16 cellular contexts compared by ENCODE assay signal in genomic region chr6:119137194-119138072, GRCh38. TPM values are rescaled to one million over a fixed set of nuclear protein-coding genes. Genes with fewer than 3 reads are reported as not detected.
DNase-seq lines count a peak whose midpoint lies in the region; FAIRE-seq and TF ChIP-seq lines count a peak whose summit lies in the region.
"Had no signal": no experiment of that assay in that cellular context is flagged by ENCODE, and none has a peak within 500 bp of the region (broad histone marks: within the 10 kb centered on the region; RNA-seq: fewer than 3 reads in every experiment).

No MANE protein-coding gene starts in this region.

- H3K27me3 Mint-ChIP-seq in type B pancreatic cell: no peaks in the 10 kb centered on the region

- H3K27ac Mint-ChIP-seq in type B pancreatic cell: no peak overlapping the region

- no peaks in the 10 kb centered on the region for H3K27me3 ChIP-seq in PC-9 (ENCODE audit: insufficient read depth, low read depth)
- no peaks in the 10 kb centered on the region for H3K27me3 ChIP-seq in transverse colon
- H3K27me3 ChIP-seq: heart left ventricle had no signal

- peak; percentile 39 for DNase-seq in NCI-H748 (lab: John Stamatoyannopoulos, UW; ENCODE audit: unreplicated experiment)
- DNase-seq in NCI-H748 treated with DMSO at 0.1 percent for 48 hours (lab: John Stamatoyannopoulos, UW): no peak
- DNase-seq in PC-9: peak in 1 of 2 experiments; percentile 77
- peak; percentile 43 for DNase-seq in fibroblast of peridontal ligament (ENCODE audit: extremely low read depth)
- DNase-seq in stromal cell of bone marrow (ENCODE audit: low read depth): peak; percentile 67
- DNase-seq in HTR-8/SVneo (ENCODE audit: insufficient read length, low spot score): no peak
- no peak for DNase-seq in type B pancreatic cell (ENCODE audit: extremely low spot score, unreplicated experiment)
- no peak for DNase-seq in transverse colon
- DNase-seq: activated CD4-positive, alpha-beta T cell treated with anti-CD3 and anti-CD28 coated beads, Interleukin-2, amount 50 U/mL, for 48 hours; cortex of kidney; heart left ventricle; NCI-H1092 treated with DMSO at 0.1 percent for 48 hours; NCI-H526 treated with DMSO at 0.1 percent for 48 hours; psoas muscle; stimulated activated CD4-positive, alpha-beta T cell treated with anti-CD3 and anti-CD28 coated beads, Interleukin-4, amount 100 ng/mL, for 4 hours had no signal

- peak overlapping the region; percentile 25; the same call in 1 of the 2 replicates for H2AFZ ChIP-seq in PC-9

- H3K36me3 Mint-ChIP-seq in type B pancreatic cell: no peaks in the 10 kb centered on the region

- TF ChIP-seq CTCF in PC-9 (conservative IDR thresholded peaks at IDR 0.05) (no peak), type B pancreatic cell (conservative IDR thresholded peaks at IDR 0.05) (no peak), transverse colon (IDR thresholded peaks at IDR 0.05) (no peak)

- peak overlapping the region; percentile 7; the same call in 1 of the 2 replicates for H3K27ac ChIP-seq in PC-9
- no peak overlapping the region for H3K27ac ChIP-seq in transverse colon
- H3K27ac ChIP-seq: 22Rv1, heart left ventricle, psoas muscle had no signal

- H3F3A ChIP-seq in PC-9 (ENCODE audit: insufficient read depth, low read depth): no peaks in the 10 kb centered on the region

- no peak for TF ChIP-seq EP300 in transverse colon (IDR thresholded peaks at IDR 0.05; ENCODE audit: low read depth)

- H3K9me3 Mint-ChIP-seq in type B pancreatic cell: no peaks in the 10 kb centered on the region

- 74 to 79% methylated on average over 3 to 5 of the region's 5 CpGs for WGBS in transverse colon (ENCODE audit: low coverage in 1 of 2), 2 donors

- H3K4me1 ChIP-seq in PC-9 (replicated peaks; ENCODE audit: insufficient read depth): peaks cover 17% of the 10 kb centered on the region
- no peaks in the 10 kb centered on the region for H3K4me1 ChIP-seq in transverse colon
- H3K4me1 ChIP-seq: psoas muscle had no signal

- no peak overlapping the region for H3K4me3 Mint-ChIP-seq in type B pancreatic cell

- peak overlapping the region; percentile 9 for H3K4me2 ChIP-seq in PC-9

- H3K4me3 ChIP-seq in PC-9 (no peak overlapping the region), transverse colon (no peak overlapping the region)
- H3K4me3 ChIP-seq: heart left ventricle, psoas muscle had no signal

- no peaks in the 10 kb centered on the region for H3K36me3 ChIP-seq in PC-9 (ENCODE audit: low read depth)
- H3K36me3 ChIP-seq in transverse colon: no peaks in the 10 kb centered on the region
- H3K36me3 ChIP-seq: heart left ventricle had no signal

- no peaks in the 10 kb centered on the region for H4K20me1 ChIP-seq in PC-9 (ENCODE audit: insufficient read depth)

- CTCF ChIA-PET in PC-9 (lab: Charles Lee): no interaction called here

- POLR2A ChIA-PET in PC-9 (lab: Charles Lee; ENCODE audit: unreplicated experiment): interaction anchor here (0.6 kb wide), 1 partner anchor 359 kb away, joined by 7 read pairs; no protein-coding TSS in a partner anchor

- BruUV-seq in PC-9 (replicated peaks; lab: Mats Ljungman, UMichigan): no TSS peak

- H3K9me2 ChIP-seq in PC-9 (ENCODE audit: insufficient read depth): no peaks in the 10 kb centered on the region

- H3K4me1 Mint-ChIP-seq in type B pancreatic cell (ENCODE audit: unreplicated experiment): peaks cover 10% of the 10 kb centered on the region

- H3K9me3 ChIP-seq in PC-9 (ENCODE audit: insufficient read depth, low read depth): no peaks in the 10 kb centered on the region; the same call in 1 of the 2 replicates
- no peaks in the 10 kb centered on the region for H3K9me3 ChIP-seq in transverse colon
- H3K9me3 ChIP-seq: heart left ventricle, psoas muscle had no signal

- intact Hi-C loops in PC-9 (cut with micrococcal nuclease; ENCODE audit: unreplicated experiment) (loop anchor here (10.0 kb wide), 1 partner anchor 127 kb away; no protein-coding TSS in a partner anchor), transverse colon (cut with DNase I; ENCODE audit: low total_unique reads) (no loop called here)

- H3K79me2 ChIP-seq in PC-9 (ENCODE audit: low read depth): no peaks in the 10 kb centered on the region

- FAIRE-seq in HTR-8/SVneo (lab: Jason Lieb, UNC): no peak

- TF ChIP-seq POLR2A in transverse colon (IDR thresholded peaks at IDR 0.05): no peak

- in situ Hi-C loops in transverse colon (cut with MboI; ENCODE audit: low pct_ligation_motif_present in 1 of 4, low pct_unique_long_range_greater_than_20kb in 1 of 4, low sequenced_read_pairs in 3 of 4): loop anchor here (25.0 kb wide), 2 partner anchors 200 to 600 kb away; partner anchors contain the start of gene MAN1A1 (in 1 of the 4)

RNA-seq across cellular contexts. Expression of gene FAM184A, which starts 59.0 kb away (rescaled TPM):
- total RNA-seq in PC-9 (2021): 0.85 and 1.1 TPM in 2 replicates
- total RNA-seq in type B pancreatic cell (ENCODE audit: low replicate concordance): 3.4 and 7.5 TPM in 2 replicates
- total RNA-seq in transverse colon: 10 to 100 TPM in 1 of 4 donors, 1 to 10 TPM in 2, under 1 TPM in 1; 0.20 to 13.1 (median 2.9) TPM

Comparison
In these comparisons a context has a peak if more than half of its experiments do, and no peak if none do; other contexts are left out.
1. DNase-seq: peak in NCI-H748 (single experiment), fibroblast of peridontal ligament (single experiment) and stromal cell of bone marrow (single experiment); none in NCI-H748 treated with DMSO at 0.1 percent for 48 hours (single experiment), HTR-8/SVneo (single experiment), type B pancreatic cell (single experiment) and transverse colon (single experiment).